20 cellular contexts compared by ENCODE assay signal in the genomic region with DNA sequence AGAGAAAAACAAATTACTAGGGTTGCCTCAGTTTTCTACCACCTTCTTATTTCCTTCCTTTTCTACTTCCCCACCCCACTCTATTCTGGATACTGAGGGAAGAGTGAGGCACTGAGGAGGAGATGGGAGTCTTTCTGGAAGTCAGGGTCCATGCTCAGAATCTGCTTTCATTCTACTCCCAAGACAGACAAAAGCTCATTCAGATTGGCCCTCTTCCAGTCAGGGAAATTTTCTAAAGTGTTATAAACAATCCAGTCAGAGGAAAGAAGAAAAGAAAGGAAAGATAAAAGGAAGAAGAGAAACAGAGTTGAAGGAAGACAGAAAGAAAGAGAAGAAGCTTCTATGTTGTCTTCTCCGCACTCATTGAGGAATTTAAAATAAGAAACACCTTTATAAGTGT.
DNase-seq lines count a peak whose midpoint lies in the region; ATAC-seq and TF ChIP-seq lines count a peak whose summit lies in the region.
"Had no signal": no experiment of that assay in that cellular context is flagged by ENCODE, and none has a peak within 500 bp of the region (broad histone marks: within the 10 kb centered on the region; RNA-seq: fewer than 3 reads in every experiment).

No MANE protein-coding gene starts in this region.

- peaks cover 25% of the 10 kb centered on the region for H3K9me3 Mint-ChIP-seq in nephron progenitor cell

- peaks cover 53% of the 10 kb centered on the region for H3K36me3 Mint-ChIP-seq in nephron progenitor cell (ENCODE audit: low read depth)

- no peaks in the 10 kb centered on the region for H3K27me3 Mint-ChIP-seq in nephron progenitor cell (ENCODE audit: low read depth, poor library complexity)
- H3K27me3 Mint-ChIP-seq: activated CD8-positive, alpha-beta memory T cell treated with anti-CD3 and anti-CD28 coated beads, Interleukin-2, amount 10 ng/mL, durations not matched to agents 7 days and 5 days; natural killer cell treated with Interleukin-12 subunit alpha and Interleukin-12 subunit beta and Interleukin-15 and Interleukin-18, amount 100 ng/mL, for 72 hours had no signal

- H3K4me1 Mint-ChIP-seq in nephron progenitor cell = no peaks in the 10 kb centered on the region
- H3K4me1 Mint-ChIP-seq: activated CD8-positive, alpha-beta memory T cell treated with anti-CD3 and anti-CD28 coated beads, Interleukin-2, amount 10 ng/mL, durations not matched to agents 7 days and 5 days had no signal

- no peak for ATAC-seq in HG02884 (IDR thresholded peaks at IDR 0.05; ENCODE audit: unreplicated experiment)
- ATAC-seq in HG03025 (IDR thresholded peaks at IDR 0.05; ENCODE audit: low FRiP score, unreplicated experiment) = no peak
- ATAC-seq: activated CD8-positive, alpha-beta memory T cell treated with anti-CD3 and anti-CD28 coated beads, Interleukin-2, amount 10 ng/mL, durations not matched to agents 7 days and 5 days; natural killer cell treated with Interleukin-12 subunit alpha and Interleukin-12 subunit beta and Interleukin-15 and Interleukin-18, amount 100 ng/mL, for 72 hours; SK-N-SH treated with all-trans-retinoic acid at 6 μM for 48 hours had no signal

- in situ Hi-C loops in SK-MEL-5 (cut with HindIII; ENCODE audit: low pct_unique_long_range_greater_than_20kb, low sequenced_read_pairs) = no loop called here

- TF ChIP-seq CTCF in nephron progenitor cell (IDR thresholded peaks at IDR 0.05) = no peak

- no peak overlapping the region for H3K4me3 Mint-ChIP-seq in nephron progenitor cell
- H3K4me3 Mint-ChIP-seq: activated CD8-positive, alpha-beta memory T cell treated with anti-CD3 and anti-CD28 coated beads, Interleukin-2, amount 10 ng/mL, durations not matched to agents 7 days and 5 days; natural killer cell treated with Interleukin-12 subunit alpha and Interleukin-12 subunit beta and Interleukin-15 and Interleukin-18, amount 100 ng/mL, for 72 hours had no signal

- DNase-seq in ELR (ENCODE audit: low read depth) (peak; percentile 14), SK-MEL-5 (ENCODE audit: low read depth, low spot score) (peak; percentile 6), dermis blood vessel endothelial cell (peak; percentile 29), nephron progenitor cell (no peak), kidney tubule cell (ENCODE audit: low spot score) (no peak)
- DNase-seq: activated CD8-positive, alpha-beta memory T cell treated with anti-CD3 and anti-CD28 coated beads, Interleukin-2, amount 10 ng/mL, durations not matched to agents 7 days and 5 days; activated gamma-delta T cell; DMS153; esophagus squamous epithelium; hippocampal formation; mesendoderm; MG63; NCI-H1694; NCI-H226; Peyer's patch; stimulated activated CD4-positive, alpha-beta T cell treated with anti-CD3 and anti-CD28 coated beads, Interleukin-12 subunit alpha, Interleukin-12 subunit beta, amount 100 ng/mL, for 4 hours had no signal

- peak overlapping the region; percentile 58 for H3K27ac Mint-ChIP-seq in nephron progenitor cell
- H3K27ac Mint-ChIP-seq: activated CD8-positive, alpha-beta memory T cell treated with anti-CD3 and anti-CD28 coated beads, Interleukin-2, amount 10 ng/mL, durations not matched to agents 7 days and 5 days; natural killer cell treated with Interleukin-12 subunit alpha and Interleukin-12 subunit beta and Interleukin-15 and Interleukin-18, amount 100 ng/mL, for 72 hours had no signal

Comparison
In these comparisons a context has a peak if more than half of its experiments do, and no peak if none do; other contexts are left out.
1. DNase-seq: peak in ELR (single experiment), SK-MEL-5 (single experiment) and dermis blood vessel endothelial cell (single experiment); none in nephron progenitor cell (single experiment) and kidney tubule cell (single experiment).